Comparison of ENCODE assay signal across 14 cellular contexts in genomic region chr4:124873361-124874171, GRCh38.
DNase-seq lines count a peak whose midpoint lies in the region; ATAC-seq and TF ChIP-seq lines count a peak whose summit lies in the region.
"Had no signal": no experiment of that assay in that cellular context is flagged by ENCODE, and none has a peak within 500 bp of the region (broad histone marks: within the 10 kb centered on the region; RNA-seq: fewer than 3 reads in every experiment).

No MANE protein-coding gene starts in this region.

- H3K9me3 ChIP-seq in H9 (ENCODE audit: control insufficient read depth, low read depth, low read length) (peaks cover 9% of the 10 kb centered on the region), iPS-18a (ENCODE audit: control insufficient read depth, low read depth, low read length) (peaks cover 4% of the 10 kb centered on the region), neuronal stem cell (replicated peaks in 1 of 2; ENCODE audit: control insufficient read depth in 2 of 2, insufficient read depth in 1 of 2, low read depth in 1 of 2, low read length in 2 of 2) (peaks cover 0 to 12% of the 10 kb centered on the region in 2 donors)
- H3K9me3 ChIP-seq: HAP-1 had no signal

- H4K20me1 ChIP-seq in H9 (ENCODE audit: control insufficient read depth, insufficient read depth, insufficient read length): no peaks in the 10 kb centered on the region

- no peaks in the 10 kb centered on the region for H3K23me2 ChIP-seq in H9 (ENCODE audit: insufficient read length, low read depth, low read length, poor library complexity, severe bottlenecking)

- no peak overlapping the region for H3K18ac ChIP-seq in H9 (ENCODE audit: insufficient read length, low read depth, low read length)
- no peak overlapping the region for H3K18ac ChIP-seq in neuronal stem cell (ENCODE audit: low read length)

- H3K4ac ChIP-seq in H9 (ENCODE audit: low read depth, low read length) (no peak overlapping the region), neuronal stem cell (ENCODE audit: low read length) (no peak overlapping the region)

- H2AFZ ChIP-seq in H9 (ENCODE audit: low read length) (no peak overlapping the region), neuronal stem cell (ENCODE audit: low read length) (peak overlapping the region; percentile 0)

- no peak overlapping the region for H3K56ac ChIP-seq in H9 (ENCODE audit: insufficient read length, low read depth, low read length)

- H3K23ac ChIP-seq in H9 (ENCODE audit: insufficient read length, low read depth, low read length) (no peak overlapping the region), neuronal stem cell (ENCODE audit: low read depth, low read length, poor library complexity) (no peak overlapping the region)

- no peaks in the 10 kb centered on the region; the same call in 1 of the 2 replicates for H3K27me3 Mint-ChIP-seq in H9 (ENCODE audit: low read depth)

- H3K4me1 Mint-ChIP-seq in H9: peaks cover 29 to 30% of the 10 kb centered on the region in 2 experiments

- no peaks in the 10 kb centered on the region for H3K79me2 ChIP-seq in H9 (ENCODE audit: insufficient read depth, low read length)

- ATAC-seq in SK-N-SH treated with all-trans-retinoic acid at 6 μM for 48 hours: no peak

- DNase-seq in H9: no peak
- peak; percentile 1 for DNase-seq in dermis blood vessel endothelial cell
- no peak for DNase-seq in neuronal stem cell (ENCODE audit: low spot score)
- DNase-seq in activated CD4-positive, alpha-beta T cell treated with anti-CD3 and anti-CD28 coated beads, Interleukin-2, amount 50 U/mL, for 1 hour: no peak
- no peak for DNase-seq in NCI-H526 treated with DMSO at 0.1 percent for 48 hours (lab: John Stamatoyannopoulos, UW)
- DNase-seq: C1 segment of cervical spinal cord, NCI-H187, NCI-H345, NCI-H526, OCI-M1, RPMI8226 had no signal

- H2BK120ac ChIP-seq in H9 (ENCODE audit: low read depth, low read length, poor library complexity, severe bottlenecking): no peak overlapping the region
- no peak overlapping the region for H2BK120ac ChIP-seq in neuronal stem cell (ENCODE audit: low read depth, low read length)

- H3K36me3 ChIP-seq in iPS-18a (ENCODE audit: control insufficient read depth, low read depth, low read length): no peaks in the 10 kb centered on the region
- no peaks in the 10 kb centered on the region for H3K36me3 ChIP-seq in neuronal stem cell (replicated peaks in 1 of 2; ENCODE audit: control insufficient read depth in 2 of 2, insufficient read depth in 2 of 2, low read length in 2 of 2)
- H3K36me3 ChIP-seq: HAP-1 had no signal

- peak overlapping the region; percentile 76 to 96 (median 92); a peak in 6 of 7 replicates for H3K27ac Mint-ChIP-seq in H9

- H3K79me1 ChIP-seq in H9 (ENCODE audit: insufficient read depth, low read depth, low read length, poor library complexity, severe bottlenecking): no peaks in the 10 kb centered on the region
- H3K79me1 ChIP-seq in neuronal stem cell (ENCODE audit: low read depth, low read length): no peaks in the 10 kb centered on the region

- H2AK5ac ChIP-seq in H9 (ENCODE audit: insufficient read length, low read length) (no peak overlapping the region), neuronal stem cell (ENCODE audit: low read depth, low read length) (no peak overlapping the region)

- H3K4me1 ChIP-seq in H9 (ENCODE audit: insufficient read depth, low read length) (peaks cover 3% of the 10 kb centered on the region; the same call in 1 of the 2 replicates), iPS-18a (ENCODE audit: control insufficient read depth, low read depth, low read length) (peaks cover 29% of the 10 kb centered on the region), neuronal stem cell (ENCODE audit: control insufficient read depth in 2 of 2, insufficient read depth in 1 of 2, low read depth in 1 of 2, low read length in 2 of 2) (peaks cover 0 to 11% of the 10 kb centered on the region in 2 donors)

- no peak overlapping the region for H4K91ac ChIP-seq in H9 (ENCODE audit: insufficient read length, low read depth, low read length)
- H4K91ac ChIP-seq in neuronal stem cell (ENCODE audit: low read depth, low read length, poor library complexity): no peak overlapping the region

- no peak overlapping the region for H2BK20ac ChIP-seq in H9 (ENCODE audit: low read depth, low read length, poor library complexity, severe bottlenecking)

- H3K27ac ChIP-seq in H9 (ENCODE audit: insufficient read length, low read depth, low read length) (peak overlapping the region; percentile 88), iPS-18a (ENCODE audit: low read length) (no peak overlapping the region), neuronal stem cell (replicated peaks; ENCODE audit: low read length) (no peak overlapping the region)

- H4K5ac ChIP-seq in H9 (ENCODE audit: insufficient read length, low read depth, low read length): no peak overlapping the region

- H3K4me3 Mint-ChIP-seq in H9: 0 out of 5 replicates have a peak overlapping the region, but pooled peaks of 1 of the 2 experiments have one; percentile 40

- no peak overlapping the region for H2BK12ac ChIP-seq in H9 (ENCODE audit: insufficient read length, low read depth, low read length)
- H2BK12ac ChIP-seq in neuronal stem cell (ENCODE audit: low read length): no peak overlapping the region

- H3K4me3 ChIP-seq in iPS-18a (ENCODE audit: low read length) (peak overlapping the region; percentile 23), neuronal stem cell (ENCODE audit: low read length in 2 of 2) (no peak overlapping the region)
- H3K4me3 ChIP-seq: HAP-1 had no signal

- no peak overlapping the region for H3K9ac ChIP-seq in H9 (ENCODE audit: extremely low read depth, insufficient read length, low read length)
- no peak overlapping the region for H3K9ac ChIP-seq in iPS-18a (ENCODE audit: low read length)
- H3K9ac ChIP-seq in neuronal stem cell (ENCODE audit: low read depth, low read length, poor library complexity): no peak overlapping the region

- H3K9me3 Mint-ChIP-seq in H9: peaks cover 25 to 28% of the 10 kb centered on the region in 2 experiments

- no peak for TF ChIP-seq CTCF in H9 (conservative IDR thresholded peaks at IDR 0.05)

- no peak overlapping the region for H3T11ph ChIP-seq in H9 (ENCODE audit: low read length)

- H2BK5ac ChIP-seq in H9 (ENCODE audit: insufficient read length, low read length) (no peak overlapping the region), neuronal stem cell (ENCODE audit: low read length) (no peak overlapping the region)

- H3K4me2 ChIP-seq in H9 (ENCODE audit: insufficient read depth, insufficient read length, low read length) (no peak overlapping the region), neuronal stem cell (ENCODE audit: insufficient read depth, low read length, poor library complexity, severe bottlenecking) (peak overlapping the region; percentile 11)

- H2BK15ac ChIP-seq in H9 (ENCODE audit: low read depth, low read length) (no peak overlapping the region), neuronal stem cell (ENCODE audit: low read length) (no peak overlapping the region)

- H4K8ac ChIP-seq in H9 (replicated peaks; ENCODE audit: insufficient read length, low read depth, low read length) (no peak overlapping the region), neuronal stem cell (ENCODE audit: low read depth, low read length) (no peak overlapping the region)

- WGBS in H9 (ENCODE audit: extremely low coverage, insufficient read length, low lambda C conversion rate): no CpG with 5 or more reads among the region's 2 CpGs
- WGBS in neuronal stem cell (ENCODE audit: extremely low coverage in 2 of 2, insufficient read length in 2 of 2, insufficient replicate concordance in 1 of 2), 2 donors: no CpG with 5 or more reads among the region's 2 CpGs

- H3K27me3 ChIP-seq in H9 (ENCODE audit: insufficient read depth, low read length) (no peaks in the 10 kb centered on the region), iPS-18a (ENCODE audit: control insufficient read depth, insufficient read depth, low read length) (no peaks in the 10 kb centered on the region), neuronal stem cell (ENCODE audit: control insufficient read depth in 3 of 3, insufficient read depth in 3 of 3, low read depth in 1 of 3, low read length in 3 of 3) (no peaks in the 10 kb centered on the region)

- H3K14ac ChIP-seq in H9 (ENCODE audit: insufficient read depth, low read length) (no peak overlapping the region), neuronal stem cell (ENCODE audit: low read length) (no peak overlapping the region)

- peaks cover 23 to 37% (median 25%) of the 10 kb centered on the region in 3 experiments for H3K36me3 Mint-ChIP-seq in H9 (ENCODE audit: insufficient read depth in 1 of 3, low read depth in 3 of 3)

TF ChIP-seq in SK-N-SH treated with all-trans-retinoic acid at 6 μM for 48 hours, 23 proteins besides CTCF, POLR2A, EP300 and RAD21 (continues in another document):
- TF ChIP-seq ESRRG (CRISPR knock-in tag; IDR thresholded peaks at IDR 0.05) (no peak), RARB (CRISPR knock-in tag; IDR thresholded peaks at IDR 0.05) (no peak), ZFP30 (CRISPR knock-in tag; IDR thresholded peaks at IDR 0.05) (no peak), PATZ1 (CRISPR knock-in tag; IDR thresholded peaks at IDR 0.05; ENCODE audit: borderline replicate concordance) (no peak), TCF4 (CRISPR knock-in tag; IDR thresholded peaks at IDR 0.05; ENCODE audit: borderline replicate concordance) (no peak), PPARA (CRISPR knock-in tag; IDR thresholded peaks at IDR 0.05; ENCODE audit: borderline replicate concordance) (no peak)
